Comparison of ENCODE assay signal across 1 cellular context in genomic region chr17:28935744-28936460, GRCh38.
TF ChIP-seq lines count a peak whose summit lies in the region.

No MANE protein-coding gene starts in this region.

TF ChIP-seq in K562, 482 proteins besides CTCF, POLR2A, EP300 and RAD21:
- TF ChIP-seq NR2C2 (CRISPR knock-in tag; IDR thresholded peaks at IDR 0.05) (no peak), NR2C2 (tag; IDR thresholded peaks at IDR 0.05) (peak; percentile 75), ESRRA (IDR thresholded peaks at IDR 0.05; ENCODE audit: borderline replicate concordance, low read depth) (peak; percentile 43; the same call in 1 of the 2 replicates), RCOR1 (IDR thresholded peaks at IDR 0.05; ENCODE audit: borderline replicate concordance in 1 of 2, low read depth in 2 of 2, low read length in 2 of 2) (peak in 1 of 2 experiments; percentile 49; a peak in 1 of 4 replicates), KDM1A (IDR thresholded peaks at IDR 0.05) (peak in 1 of 2 experiments; percentile 54; a peak in 2 of 4 replicates), SOX6 (IDR thresholded peaks at IDR 0.05) (no peak), ZNF584 (CRISPR knock-in tag; IDR thresholded peaks at IDR 0.05; ENCODE audit: low read depth) (no peak), MEF2A (IDR thresholded peaks at IDR 0.05; ENCODE audit: control insufficient read depth, low read depth, low read length) (peak; percentile 83), MEIS2 (IDR thresholded peaks at IDR 0.05; ENCODE audit: partially characterized antibody) (peak; percentile 50), MEF2D (tag; conservative IDR thresholded peaks at IDR 0.05; ENCODE audit: low read depth) (peak; percentile 96), NCOR1 (IDR thresholded peaks at IDR 0.05) (no peak), NR2C1 (IDR thresholded peaks at IDR 0.05) (no peak), NR2C1 (tag; IDR thresholded peaks at IDR 0.05) (0 out of 2 replicates have a peak, but pooled peaks have one; percentile 19), SMAD4 (CRISPR knock-in tag; conservative IDR thresholded peaks at IDR 0.05) (0 out of 2 replicates have a peak, but pooled peaks have one; percentile 16)
